ENCODE assay signal across 20 cellular contexts in the genomic region with DNA sequence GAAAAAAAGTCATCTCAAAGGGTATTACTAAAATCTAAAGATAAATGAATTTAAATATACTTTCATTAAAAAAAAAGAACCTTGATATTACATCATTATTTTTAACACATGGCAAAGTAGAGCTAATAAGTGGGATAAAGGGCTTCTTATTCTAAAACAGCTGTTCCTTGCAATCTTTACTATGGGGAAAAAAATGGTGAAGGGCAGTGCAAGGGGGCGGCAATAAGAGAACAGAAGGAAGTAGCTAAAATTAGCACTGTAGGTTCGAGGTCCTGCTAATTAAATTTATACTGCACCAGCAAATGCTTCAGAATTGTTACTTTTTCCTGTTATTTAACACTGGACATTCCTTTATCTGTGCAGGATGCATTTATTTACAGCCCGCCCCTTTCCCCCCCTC.
"Had no signal": no experiment of that assay in that cellular context is flagged by ENCODE, and none has a peak within 500 bp of the region (broad histone marks: within the 10 kb centered on the region; RNA-seq: fewer than 3 reads in every experiment).

No MANE protein-coding gene starts in this region.

- H3K9me3 ChIP-seq: colonic mucosa, esophagus squamous epithelium, gastrocnemius medialis, heart left ventricle, left lung, lower lobe of right lung, mucosa of descending colon had no signal

- H3K36me3 ChIP-seq: colonic mucosa, esophagus squamous epithelium, gastrocnemius medialis, heart left ventricle, left lung, lower lobe of right lung had no signal

- DNase-seq: colonic mucosa; cortex of kidney; effector CD8-positive, alpha-beta T cell; effector memory CD8-positive, alpha-beta T cell; endodermal cell; erythroblast; esophagus squamous epithelium; foreskin melanocyte; gastrocnemius medialis; heart left ventricle; hippocampal formation; left cardiac atrium; left lung; left ventricle myocardium superior; lower lobe of right lung; mesenchymal stem cell; mucosa of descending colon; naive thymus-derived CD4-positive, alpha-beta T cell had no signal

- H3K27ac ChIP-seq: colonic mucosa, epithelial cell of prostate, esophagus squamous epithelium, gastrocnemius medialis, heart left ventricle, left lung, lower lobe of right lung had no signal

- H3K4me1 ChIP-seq: colonic mucosa, gastrocnemius medialis, heart left ventricle, left lung, lower lobe of right lung had no signal

- H3K27me3 ChIP-seq: colonic mucosa, esophagus squamous epithelium, gastrocnemius medialis had no signal

- H3K4me3 ChIP-seq: colonic mucosa, esophagus squamous epithelium, gastrocnemius medialis, heart left ventricle, left lung, lower lobe of right lung, mucosa of descending colon had no signal

- ATAC-seq: effector memory CD8-positive, alpha-beta T cell; esophagus mucosa; gastrocnemius medialis; heart left ventricle; left cardiac atrium; left lung; left ventricle myocardium superior; lower lobe of right lung; naive thymus-derived CD4-positive, alpha-beta T cell had no signal
